ENCODE assay signal across 1 cellular context in the genomic region with DNA sequence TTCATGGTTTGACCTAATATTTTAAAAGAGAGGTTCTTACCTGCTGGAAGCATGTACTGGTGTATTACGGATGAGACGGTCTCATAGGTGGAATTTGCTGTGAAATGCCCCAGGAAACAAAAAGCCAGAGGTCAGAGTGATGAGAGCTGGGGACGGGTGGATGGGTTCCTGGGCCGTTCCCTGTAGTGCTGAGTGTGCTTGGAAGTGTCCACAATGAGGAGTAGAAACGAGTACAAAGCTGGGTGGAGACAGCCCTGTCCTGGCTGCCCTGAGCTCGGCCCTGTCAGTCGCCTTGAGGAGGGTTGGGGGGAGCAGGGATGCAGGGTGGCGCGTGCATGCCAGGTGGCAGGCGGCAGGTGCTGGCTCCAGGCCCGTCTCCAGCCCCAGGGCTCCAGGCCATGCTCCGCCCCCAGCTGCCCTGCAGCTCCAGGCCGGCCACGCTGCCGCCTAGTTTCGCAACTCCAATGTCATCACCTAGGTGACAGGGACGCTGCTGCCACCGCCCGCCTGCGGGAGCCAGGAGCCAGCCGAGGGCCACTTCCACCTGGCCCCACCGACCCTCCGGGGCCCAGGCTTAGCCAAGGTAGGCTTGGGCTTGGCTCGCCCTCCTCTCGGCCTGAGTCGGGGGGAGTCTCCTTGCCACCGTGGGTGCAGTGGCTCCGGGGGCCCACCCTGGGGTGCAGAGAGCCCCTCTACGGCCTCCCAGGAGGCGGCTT.
TF ChIP-seq lines count a peak whose summit lies in the region.

No MANE protein-coding gene starts in this region.

TF ChIP-seq in H1, 55 proteins besides CTCF, POLR2A, EP300 and RAD21:
- TF ChIP-seq, protein P1, sequence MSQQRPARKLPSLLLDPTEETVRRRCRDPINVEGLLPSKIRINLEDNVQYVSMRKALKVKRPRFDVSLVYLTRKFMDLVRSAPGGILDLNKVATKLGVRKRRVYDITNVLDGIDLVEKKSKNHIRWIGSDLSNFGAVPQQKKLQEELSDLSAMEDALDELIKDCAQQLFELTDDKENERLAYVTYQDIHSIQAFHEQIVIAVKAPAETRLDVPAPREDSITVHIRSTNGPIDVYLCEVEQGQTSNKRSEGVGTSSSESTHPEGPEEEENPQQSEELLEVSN (IDR thresholded peaks at IDR 0.05) = peak; percentile 47
- TF ChIP-seq TBP (IDR thresholded peaks at IDR 0.05; ENCODE audit: low read depth, low read length) (no peak), SUZ12 (IDR thresholded peaks at IDR 0.05; ENCODE audit: low read length) (no peak), CEBPB (IDR thresholded peaks at IDR 0.05; ENCODE audit: low read depth, low read length) (peak; percentile 99), POU5F1 (IDR thresholded peaks at IDR 0.05; ENCODE audit: low read depth, low read length) (no peak), KDM4A (IDR thresholded peaks at IDR 0.05; ENCODE audit: low read depth, low read length, severe bottlenecking) (no peak), JUN (IDR thresholded peaks at IDR 0.05; ENCODE audit: low read depth, low read length) (no peak), CBX5 (IDR thresholded peaks at IDR 0.05; ENCODE audit: low read depth, low read length) (no peak), SAP30 (IDR thresholded peaks at IDR 0.05; ENCODE audit: insufficient read depth, insufficient replicate concordance, low read length) (no peak), CTBP2 (IDR thresholded peaks at IDR 0.05; ENCODE audit: borderline replicate concordance, insufficient read depth, insufficient read length, low read length) (no peak), YY1 (IDR thresholded peaks at IDR 0.05; ENCODE audit: low read depth, low read length) (no peak), KDM5A (IDR thresholded peaks at IDR 0.05; ENCODE audit: low read length) (no peak), MAFK (IDR thresholded peaks at IDR 0.05; ENCODE audit: low read depth, low read length) (no peak), SIRT6 (IDR thresholded peaks at IDR 0.05; ENCODE audit: low read length) (no peak), SP4 (IDR thresholded peaks at IDR 0.05; ENCODE audit: low read length) (no peak), NRF1 (IDR thresholded peaks at IDR 0.05; ENCODE audit: low read depth, low read length) (no peak), SIN3A (conservative IDR thresholded peaks at IDR 0.05 in 1 of 2, IDR thresholded peaks at IDR 0.05 in 1 of 2; ENCODE audit: low read depth in 1 of 2, low read length in 2 of 2) (peak in 1 of 2 experiments; percentile 76; a peak in 1 of 4 replicates), RNF2 (IDR thresholded peaks at IDR 0.05; ENCODE audit: borderline replicate concordance, low read depth, low read length, missing control alignments, poor library complexity, severe bottlenecking) (no peak), SP2 (IDR thresholded peaks at IDR 0.05; ENCODE audit: low read length) (no peak), BCL11A (IDR thresholded peaks at IDR 0.05; ENCODE audit: low read depth in 2 of 2, low read length in 2 of 2) (no peak), BRCA1 (IDR thresholded peaks at IDR 0.05; ENCODE audit: low read depth, low read length) (no peak), BACH1 (IDR thresholded peaks at IDR 0.05; ENCODE audit: low read length) (no peak)
- TF ChIP-seq, protein P2, sequence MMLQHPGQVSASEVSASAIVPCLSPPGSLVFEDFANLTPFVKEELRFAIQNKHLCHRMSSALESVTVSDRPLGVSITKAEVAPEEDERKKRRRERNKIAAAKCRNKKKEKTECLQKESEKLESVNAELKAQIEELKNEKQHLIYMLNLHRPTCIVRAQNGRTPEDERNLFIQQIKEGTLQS (IDR thresholded peaks at IDR 0.05; ENCODE audit: insufficient read depth, low read depth, low read length) = no peak
- TF ChIP-seq, protein P3, sequence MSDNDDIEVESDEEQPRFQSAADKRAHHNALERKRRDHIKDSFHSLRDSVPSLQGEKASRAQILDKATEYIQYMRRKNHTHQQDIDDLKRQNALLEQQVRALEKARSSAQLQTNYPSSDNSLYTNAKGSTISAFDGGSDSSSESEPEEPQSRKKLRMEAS (IDR thresholded peaks at IDR 0.05) = peak; percentile 83
- TF ChIP-seq, protein P4, sequence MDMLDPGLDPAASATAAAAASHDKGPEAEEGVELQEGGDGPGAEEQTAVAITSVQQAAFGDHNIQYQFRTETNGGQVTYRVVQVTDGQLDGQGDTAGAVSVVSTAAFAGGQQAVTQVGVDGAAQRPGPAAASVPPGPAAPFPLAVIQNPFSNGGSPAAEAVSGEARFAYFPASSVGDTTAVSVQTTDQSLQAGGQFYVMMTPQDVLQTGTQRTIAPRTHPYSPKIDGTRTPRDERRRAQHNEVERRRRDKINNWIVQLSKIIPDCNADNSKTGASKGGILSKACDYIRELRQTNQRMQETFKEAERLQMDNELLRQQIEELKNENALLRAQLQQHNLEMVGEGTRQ (IDR thresholded peaks at IDR 0.05; ENCODE audit: low read length) = no peak
TF ChIP-seq in H1: peak in this region for 4.
